In genomic region chr1:172469717-172470116, GRCh38 we compare ENCODE assay signal across 21 cellular contexts. TPM values are rescaled to one million over a fixed set of nuclear protein-coding genes. Genes with fewer than 3 reads are reported as not detected.
DNase-seq lines count a peak whose midpoint lies in the region; ATAC-seq, FAIRE-seq and TF ChIP-seq lines count a peak whose summit lies in the region.
"Had no signal": no experiment of that assay in that cellular context is flagged by ENCODE, and none has a peak within 500 bp of the region (broad histone marks: within the 10 kb centered on the region; RNA-seq: fewer than 3 reads in every experiment).

No MANE protein-coding gene starts in this region.

- H3K9me3 ChIP-seq in HepG2 (ENCODE audit: low read length), result no peaks in the 10 kb centered on the region
- H3K9me3 ChIP-seq in gastrocnemius medialis, result no peaks in the 10 kb centered on the region
- H3K9me3 ChIP-seq: SJSA1 had no signal

- no peak overlapping the region for H3K9ac ChIP-seq in HepG2 (ENCODE audit: insufficient read depth, low read depth, low read length)

- DNase-seq in GF-D8 (lab: John Stamatoyannopoulos, UW), result peak; percentile 73
- DNase-seq in NB4 (ENCODE audit: low read depth), result peak; percentile 65
- peak; percentile 12 for DNase-seq in UCSD-AML1 (lab: John Stamatoyannopoulos, UW; ENCODE audit: unreplicated experiment)
- DNase-seq in HepG2 (ENCODE audit: low spot score), result peak; percentile 58
- no peak for DNase-seq in glomerular visceral epithelial cell (ENCODE audit: extremely low spot score)
- no peak for DNase-seq in gastrocnemius medialis
- DNase-seq: DMS153, H9, NCI-H1092 treated with DMSO at 0.1 percent for 48 hours, NCI-H1694, NCI-H82, OCI-M1, RPMI8226, T-cell had no signal

- H4K20me1 ChIP-seq in HepG2 (ENCODE audit: insufficient read depth, low read length), result no peaks in the 10 kb centered on the region

- intact Hi-C loops in HepG2 (cut with micrococcal nuclease; ENCODE audit: unreplicated experiment) (loop anchor here (1.0 kb wide), 2 partner anchors 19 to 63 kb away; no protein-coding TSS in a partner anchor), gastrocnemius medialis (cut with DNase I; ENCODE audit: low total_unique reads) (no loop called here)

- peak; percentile 54 for ATAC-seq in HepG2
- ATAC-seq in GM19463 (IDR thresholded peaks at IDR 0.05; ENCODE audit: unreplicated experiment), result no peak
- ATAC-seq in gastrocnemius medialis, result no peak
- ATAC-seq: T-cell had no signal

- no peak for TF ChIP-seq EP300 in HepG2 (IDR thresholded peaks at IDR 0.05; ENCODE audit: low read depth in 2 of 2, low read length in 2 of 2)
- no peak for TF ChIP-seq EP300 in HepG2 (CRISPR knock-in tag; IDR thresholded peaks at IDR 0.05; ENCODE audit: borderline replicate concordance)

- TF ChIP-seq CTCF in NB4 (IDR thresholded peaks at IDR 0.05; ENCODE audit: low read depth, low read length), result no peak
- TF ChIP-seq CTCF in HepG2 (CRISPR knock-in tag; IDR thresholded peaks at IDR 0.05), result no peak
- TF ChIP-seq CTCF in gastrocnemius medialis (IDR thresholded peaks at IDR 0.05 in 4 of 5, conservative IDR thresholded peaks at IDR 0.05 in 1 of 5), result no peak

- WGBS in HepG2 (ENCODE audit: low lambda C conversion rate), result 14% methylated on average over 3 of the region's 3 CpGs

- H3K27ac ChIP-seq in HepG2 (ENCODE audit: extremely low read length, insufficient read depth, low read length) (peak overlapping the region; percentile 59), gastrocnemius medialis (no peak overlapping the region)
- H3K27ac ChIP-seq: SJSA1 had no signal

- no peak for TF ChIP-seq RAD21 in HepG2 (CRISPR knock-in tag; IDR thresholded peaks at IDR 0.05)

- H3K4me1 ChIP-seq in HepG2 (ENCODE audit: insufficient read depth, low read length) (peaks cover 86% of the 10 kb centered on the region), gastrocnemius medialis (peaks cover 0 to 9% of the 10 kb centered on the region in 2 donors)
- H3K4me1 ChIP-seq: SJSA1 had no signal

- POLR2A ChIA-PET in HepG2 (lab: Yijun Ruan, JAX), result interaction anchor here (0.6 to 6.1 kb wide), 3 partner anchors 16 to 63 kb away, joined by 5 to 99 read pairs (median 14); partner anchors contain the start of gene SUCO

- no peaks in the 10 kb centered on the region for H3K36me3 ChIP-seq in HepG2 (replicated peaks in 1 of 2; ENCODE audit: control insufficient read depth in 1 of 2, insufficient read depth in 2 of 2, low read length in 2 of 2)
- no peaks in the 10 kb centered on the region for H3K36me3 ChIP-seq in gastrocnemius medialis
- H3K36me3 ChIP-seq: SJSA1 had no signal

- in situ Hi-C loops in HepG2 (cut with HindIII; ENCODE audit: extremely low pct_ligation_motif_present, low pct_unique_long_range_greater_than_20kb) (loop anchor here (5.0 kb wide), 1 partner anchor 63 kb away; the partner anchor contains the start of gene SUCO), gastrocnemius medialis (cut with MboI; ENCODE audit: low sequenced_read_pairs in 4 of 4) (loop anchor here in 1 of 4 donors (25.0 kb wide), 1 partner anchor 243 kb away; no protein-coding TSS in a partner anchor)

- TF ChIP-seq POLR2A in NB4 (IDR thresholded peaks at IDR 0.05; ENCODE audit: extremely low read depth, insufficient read length), result no peak
- TF ChIP-seq POLR2A in HepG2 (IDR thresholded peaks at IDR 0.05; ENCODE audit: insufficient read depth in 1 of 2, low read depth in 2 of 2, low read length in 2 of 2), result no peak
- no peak for TF ChIP-seq POLR2A in gastrocnemius medialis (IDR thresholded peaks at IDR 0.05)

- no TSS peak for BruUV-seq in HepG2 (replicated peaks; lab: Mats Ljungman, UMichigan)

- H3K4me2 ChIP-seq in HepG2 (ENCODE audit: low read depth, low read length), result peak overlapping the region; percentile 66

- CTCF ChIA-PET in HepG2 (lab: Yijun Ruan, JAX; ENCODE audit: low intra/inter-chr PET ratio, low total read pairs), result interaction anchor here (1.4 kb wide), 1 partner anchor 21 kb away, joined by 3 read pairs; no protein-coding TSS in a partner anchor

- H3K79me2 ChIP-seq in HepG2 (ENCODE audit: insufficient read depth, low read length), result no peaks in the 10 kb centered on the region

- H3K27me3 ChIP-seq in HepG2 (ENCODE audit: control insufficient read depth in 1 of 2, insufficient read depth in 2 of 2, low read length in 2 of 2) (no peaks in the 10 kb centered on the region), gastrocnemius medialis (no peaks in the 10 kb centered on the region)
- H3K27me3 ChIP-seq: SJSA1 had no signal

- no peak for FAIRE-seq in HepG2 (lab: Jason Lieb, UNC)
- FAIRE-seq: GM18507 had no signal

- no peak overlapping the region for H2AFZ ChIP-seq in HepG2 (ENCODE audit: low read length)

- H3K4me3 ChIP-seq in NB4 (ENCODE audit: low read depth, low read length) (no peak overlapping the region), HepG2 (replicated peaks in 1 of 3; ENCODE audit: insufficient read depth in 1 of 3, low read depth in 2 of 3, low read length in 3 of 3) (peak overlapping the region in 1 of 3 experiments; percentile 39; a peak in 1 of 6 replicates), gastrocnemius medialis (no peak overlapping the region)
- H3K4me3 ChIP-seq: SJSA1 had no signal

TF ChIP-seq in HepG2, 621 proteins besides CTCF, POLR2A, EP300 and RAD21 (continues in another document):
- TF ChIP-seq GABPA (IDR thresholded peaks at IDR 0.05; ENCODE audit: low read depth, low read length) (no peak), GABPA (CRISPR knock-in tag; IDR thresholded peaks at IDR 0.05; ENCODE audit: low read depth) (peak; percentile 66), ELF1 (CRISPR knock-in tag; IDR thresholded peaks at IDR 0.05) (no peak), CHD4 (IDR thresholded peaks at IDR 0.05; ENCODE audit: borderline replicate concordance, low read length) (peak; percentile 75; the same call in 1 of the 2 replicates), FOSL2 (CRISPR knock-in tag; IDR thresholded peaks at IDR 0.05) (peak; percentile 44; the same call in 1 of the 2 replicates), ZNF343 (CRISPR knock-in tag; IDR thresholded peaks at IDR 0.05) (no peak)

RNA-seq across cellular contexts. Expression of gene PIGC, which starts 25.8 kb away (rescaled TPM):
- total RNA-seq in HepG2 (2016; rRNA removed; fragmentation: Illumina TruSeq; extraction: Trizol) (24.1 and 29.5 TPM in 2 replicates), gastrocnemius medialis (10 to 100 TPM in 3 of 4 donors, 1 to 10 TPM in 1; 9.6 to 13.7 (median 12.8) TPM)
- total RNA-seq in HepG2 (2016; cell fraction: cytosol; rRNA removed; fragmentation: Illumina TruSeq; extraction: Trizol; ENCODE audit: low read depth), result 16.3 and 18.6 TPM in 2 replicates
- 24.7 and 31.4 TPM in 2 replicates for total RNA-seq in HepG2 (2016; cell fraction: insoluble cytoplasmic fraction; rRNA removed; fragmentation: Illumina TruSeq; extraction: Trizol)
- total RNA-seq in HepG2 (2016; cell fraction: membrane; rRNA removed; fragmentation: Illumina TruSeq; extraction: Trizol), result 28.1 and 30.5 TPM in 2 replicates
- 23.0 and 23.6 TPM in 2 replicates for total RNA-seq in HepG2 (2016; cell fraction: nucleus; rRNA removed; fragmentation: Illumina TruSeq; extraction: Trizol)
- polyA plus RNA-seq in HepG2 (2011; rRNA removed), result 24.3 and 26.7 TPM in 2 replicates
- polyA plus RNA-seq in HepG2 (2011; cell fraction: cytosol; rRNA removed), result 21.8 and 31.9 TPM in 2 replicates
- 11.7 and 14.0 TPM in 2 replicates for polyA plus RNA-seq in HepG2 (2011; cell fraction: nucleus; rRNA removed)
- 20.7 and 24.9 TPM in 2 replicates for polyA plus RNA-seq in HepG2 (2012)
- 12.8 and 18.8 TPM in 2 replicates for polyA plus RNA-seq in HepG2 (2016; cell fraction: cytosol; fragmentation: Illumina TruSeq; extraction: Trizol; ENCODE audit: low read depth)
- 21.8 and 22.1 TPM in 2 replicates for polyA plus RNA-seq in HepG2 (2016; cell fraction: insoluble cytoplasmic fraction; fragmentation: Illumina TruSeq; extraction: Trizol; ENCODE audit: low read depth)
- 18.2 and 25.0 TPM in 2 replicates for polyA plus RNA-seq in HepG2 (2016; cell fraction: membrane; fragmentation: Illumina TruSeq; extraction: Trizol; ENCODE audit: low read depth)
- polyA plus RNA-seq in HepG2 (2016; cell fraction: nucleus; fragmentation: Illumina TruSeq; extraction: Trizol; ENCODE audit: insufficient read depth, low read depth), result 30.3 and 30.7 TPM in 2 replicates
- 61.9 and 64.5 TPM in 2 replicates for polyA minus RNA-seq in HepG2 (2011; rRNA and poly(A)+ RNA removed; ENCODE audit: low replicate concordance)
- polyA minus RNA-seq in HepG2 (2011; cell fraction: cytosol; rRNA and poly(A)+ RNA removed), result 14.4 and 14.5 TPM in 2 replicates
- 11.8 and 16.7 TPM in 2 replicates for polyA minus RNA-seq in HepG2 (2011; cell fraction: nucleus; rRNA and poly(A)+ RNA removed)

RNA-seq across cellular contexts. Expression of gene C1orf105, which starts 49.2 kb away (rescaled TPM):
- total RNA-seq in HepG2 (2016; rRNA removed; fragmentation: Illumina TruSeq; extraction: Trizol) (0.15 TPM in 1 of 2 replicates, not detected in the other), gastrocnemius medialis (under 1 TPM in 2 of 4 donors, not detected in 2; 0.61 to 0.67 TPM)
- not detected in 2 replicates for total RNA-seq in HepG2 (2016; cell fraction: cytosol; rRNA removed; fragmentation: Illumina TruSeq; extraction: Trizol; ENCODE audit: low read depth)
- 0.63 TPM in 1 of 2 replicates, not detected in the other for total RNA-seq in HepG2 (2016; cell fraction: insoluble cytoplasmic fraction; rRNA removed; fragmentation: Illumina TruSeq; extraction: Trizol)
- 0.28 TPM in 1 of 2 replicates, not detected in the other for total RNA-seq in HepG2 (2016; cell fraction: membrane; rRNA removed; fragmentation: Illumina TruSeq; extraction: Trizol)
- 0.60 TPM in 1 of 2 replicates, not detected in the other for total RNA-seq in HepG2 (2016; cell fraction: nucleus; rRNA removed; fragmentation: Illumina TruSeq; extraction: Trizol)
- 0.44 and 0.45 TPM in 2 replicates for polyA plus RNA-seq in HepG2 (2011; rRNA removed)
- 0.12 and 0.28 TPM in 2 replicates for polyA plus RNA-seq in HepG2 (2011; cell fraction: cytosol; rRNA removed)
- not detected in 2 replicates for polyA plus RNA-seq in HepG2 (2011; cell fraction: nucleus; rRNA removed)
- 0.49 and 0.71 TPM in 2 replicates for polyA plus RNA-seq in HepG2 (2012)
- not detected in 2 replicates for polyA plus RNA-seq in HepG2 (2016; cell fraction: cytosol; fragmentation: Illumina TruSeq; extraction: Trizol; ENCODE audit: low read depth)
- polyA plus RNA-seq in HepG2 (2016; cell fraction: insoluble cytoplasmic fraction; fragmentation: Illumina TruSeq; extraction: Trizol; ENCODE audit: low read depth), result not detected in 2 replicates
- polyA plus RNA-seq in HepG2 (2016; cell fraction: membrane; fragmentation: Illumina TruSeq; extraction: Trizol; ENCODE audit: low read depth), result 0.23 and 0.43 TPM in 2 replicates
- polyA plus RNA-seq in HepG2 (2016; cell fraction: nucleus; fragmentation: Illumina TruSeq; extraction: Trizol; ENCODE audit: insufficient read depth, low read depth), result not detected in 2 replicates
- not detected in 2 replicates for polyA minus RNA-seq in HepG2 (2011; rRNA and poly(A)+ RNA removed; ENCODE audit: low replicate concordance)
- polyA minus RNA-seq in HepG2 (2011; cell fraction: cytosol; rRNA and poly(A)+ RNA removed), result not detected in 2 replicates
- polyA minus RNA-seq in HepG2 (2011; cell fraction: nucleus; rRNA and poly(A)+ RNA removed), result not detected in 2 replicates
- total RNA-seq: H9, NCI-H460, SJSA1, T-cell had no signal
- polyA plus RNA-seq: AG04450, BJ, IgD-negative memory B cell had no signal

Comparison
In these comparisons a context has a peak if more than half of its experiments do, and no peak if none do; other contexts are left out.
1. DNase-seq: peak in GF-D8 (single experiment), NB4 (single experiment), UCSD-AML1 (single experiment) and HepG2 (single experiment); none in glomerular visceral epithelial cell (single experiment) and gastrocnemius medialis (0 of 2).